Comparison of ENCODE assay signal across 9 cellular contexts in the genomic region with DNA sequence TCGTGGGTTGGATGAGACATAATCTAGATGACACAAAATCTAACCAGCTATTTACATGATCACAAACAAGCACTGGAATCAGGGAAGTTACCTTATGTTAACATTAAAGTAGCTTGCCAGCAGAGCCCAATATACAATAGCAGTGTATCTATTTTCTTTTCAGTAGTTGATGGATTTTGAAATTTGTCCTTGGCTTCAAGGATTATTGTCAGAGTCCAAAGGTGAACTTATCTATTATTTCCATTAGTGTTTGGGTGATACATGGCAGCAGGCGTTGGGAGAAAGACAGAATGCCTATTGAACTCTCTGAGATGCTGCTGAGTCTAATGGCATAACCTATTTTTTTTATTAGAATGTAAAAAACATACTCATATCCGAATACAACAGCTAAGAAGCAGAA.
"Had no signal": no experiment of that assay in that cellular context is flagged by ENCODE, and none has a peak within 500 bp of the region (broad histone marks: within the 10 kb centered on the region; RNA-seq: fewer than 3 reads in every experiment).

No MANE protein-coding gene starts in this region.

- H3K4me3 Mint-ChIP-seq: HFFc6 had no signal

- H3K27ac ChIP-seq: GM23248, HL-60 had no signal

- H3K4me3 ChIP-seq: GM23248, HAP-1, K562 had no signal

- H3K9ac ChIP-seq: GM23248 had no signal

- H3K9me3 ChIP-seq: HAP-1 had no signal

- DNase-seq: GM23248, GOT3, H7, HFFc6, IMR-90 had no signal

- ATAC-seq: HCT116, K562 had no signal

- H2AFZ ChIP-seq: GM23248 had no signal

- H3K36me3 ChIP-seq: HAP-1 had no signal

- H3K4me1 ChIP-seq: HAP-1 had no signal

- FAIRE-seq: K562 had no signal

- H3K27ac Mint-ChIP-seq: HFFc6 had no signal
